In genomic region chr5:23139338-23140171, GRCh38 we compare ENCODE assay signal across 8 cellular contexts.
DNase-seq lines count a peak whose midpoint lies in the region; ATAC-seq, FAIRE-seq and TF ChIP-seq lines count a peak whose summit lies in the region.

No MANE protein-coding gene starts in this region.

- H3K36me3 ChIP-seq in SU-DHL-6 (ENCODE audit: low read length) (no peaks in the 10 kb centered on the region), HepG2 (replicated peaks in 1 of 2; ENCODE audit: control insufficient read depth in 1 of 2, insufficient read depth in 2 of 2, low read length in 2 of 2) (no peaks in the 10 kb centered on the region)

- peak; percentile 3 for DNase-seq in HepG2 (ENCODE audit: low spot score)
- DNase-seq in activated CD4-positive, alpha-beta memory T cell treated with anti-CD3 and anti-CD28 coated beads for 36 hours: no peak
- DNase-seq in NCI-H128 (lab: John Stamatoyannopoulos, UW; ENCODE audit: unreplicated experiment): no peak

- H3K79me2 ChIP-seq in SU-DHL-6 (ENCODE audit: insufficient read depth, low read length) (no peaks in the 10 kb centered on the region), HepG2 (ENCODE audit: insufficient read depth, low read length) (no peaks in the 10 kb centered on the region)

- H3K36me3 Mint-ChIP-seq in activated CD4-positive, alpha-beta memory T cell treated with anti-CD3 and anti-CD28 coated beads for 36 hours: no peaks in the 10 kb centered on the region

- TF ChIP-seq CTCF in SU-DHL-6 (IDR thresholded peaks at IDR 0.05; ENCODE audit: insufficient read depth, low read length, poor library complexity, severe bottlenecking) (peak; percentile 54), HepG2 (CRISPR knock-in tag; IDR thresholded peaks at IDR 0.05) (peak; percentile 46)

- FAIRE-seq in HepG2 (lab: Jason Lieb, UNC): no peak

- CTCF ChIA-PET in HepG2 (lab: Yijun Ruan, JAX; ENCODE audit: low intra/inter-chr PET ratio, low total read pairs): no interaction called here
- CTCF ChIA-PET in activated CD4-positive, alpha-beta memory T cell treated with anti-CD3 and anti-CD28 coated beads for 36 hours (lab: Charles Lee): no interaction called here

- in situ Hi-C loops in HepG2 (cut with HindIII; ENCODE audit: extremely low pct_ligation_motif_present, low pct_unique_long_range_greater_than_20kb): no loop called here

- H3K27ac Mint-ChIP-seq in activated CD4-positive, alpha-beta memory T cell treated with anti-CD3 and anti-CD28 coated beads for 36 hours: no peak overlapping the region

- H3K4me1 Mint-ChIP-seq in activated CD4-positive, alpha-beta memory T cell treated with anti-CD3 and anti-CD28 coated beads for 36 hours (ENCODE audit: low read depth): no peaks in the 10 kb centered on the region

- no peaks in the 10 kb centered on the region for H3F3A ChIP-seq in SU-DHL-6 (ENCODE audit: insufficient read depth)

- POLR2A ChIA-PET in HepG2 (lab: Yijun Ruan, JAX): no interaction called here
- POLR2A ChIA-PET in activated CD4-positive, alpha-beta memory T cell treated with anti-CD3 and anti-CD28 coated beads for 36 hours (lab: Charles Lee): no interaction called here

- intact Hi-C loops in HepG2 (cut with micrococcal nuclease; ENCODE audit: unreplicated experiment): loop anchor here (5.0 to 10.0 kb wide), 3 partner anchors 252 to 1327 kb away; no protein-coding TSS in a partner anchor
- intact Hi-C loops in activated CD4-positive, alpha-beta memory T cell treated with anti-CD3 and anti-CD28 coated beads for 36 hours (cut with micrococcal nuclease): no loop called here

- no peak overlapping the region for H3K27ac ChIP-seq in SU-DHL-6 (ENCODE audit: low read depth, low read length)
- H3K27ac ChIP-seq in HepG2 (ENCODE audit: extremely low read length, insufficient read depth, low read length): no peak overlapping the region

- TF ChIP-seq EP300 in Ishikawa (IDR thresholded peaks at IDR 0.05; ENCODE audit: borderline replicate concordance) (no peak), HepG2 (IDR thresholded peaks at IDR 0.05; ENCODE audit: low read depth in 2 of 2, low read length in 2 of 2) (no peak), HepG2 (CRISPR knock-in tag; IDR thresholded peaks at IDR 0.05; ENCODE audit: borderline replicate concordance) (no peak)

- H3K27me3 ChIP-seq in SU-DHL-6 (ENCODE audit: low read length) (no peaks in the 10 kb centered on the region), HepG2 (ENCODE audit: control insufficient read depth in 1 of 2, insufficient read depth in 2 of 2, low read length in 2 of 2) (no peaks in the 10 kb centered on the region)

- no peaks in the 10 kb centered on the region for H3K9me3 ChIP-seq in SU-DHL-6 (ENCODE audit: insufficient read depth, low read length)
- H3K9me3 ChIP-seq in HepG2 (ENCODE audit: low read length): no peaks in the 10 kb centered on the region; the same call in 1 of the 2 replicates

- BruUV-seq in HepG2 (replicated peaks; lab: Mats Ljungman, UMichigan): no TSS peak

- WGBS in HepG2 (ENCODE audit: low lambda C conversion rate): 3% methylated on average over 4 of the region's 4 CpGs

- H3K4me3 ChIP-seq in SU-DHL-6 (ENCODE audit: insufficient read depth, low read length, poor library complexity, severe bottlenecking) (no peak overlapping the region), HepG2 (replicated peaks in 1 of 3; ENCODE audit: insufficient read depth in 1 of 3, low read depth in 2 of 3, low read length in 3 of 3) (no peak overlapping the region)

- no peak overlapping the region for H3K4me3 Mint-ChIP-seq in activated CD4-positive, alpha-beta memory T cell treated with anti-CD3 and anti-CD28 coated beads for 36 hours

- H4K20me1 ChIP-seq in SU-DHL-6 (ENCODE audit: low read depth, low read length) (no peaks in the 10 kb centered on the region), HepG2 (ENCODE audit: insufficient read depth, low read length) (no peaks in the 10 kb centered on the region)

- no peaks in the 10 kb centered on the region for H3K4me1 ChIP-seq in HepG2 (ENCODE audit: insufficient read depth, low read length)

- H3K9ac ChIP-seq in SU-DHL-6 (ENCODE audit: low read length) (no peak overlapping the region), HepG2 (ENCODE audit: insufficient read depth, low read depth, low read length) (no peak overlapping the region)

- peak overlapping the region; percentile 68 for H2AFZ ChIP-seq in SU-DHL-6 (ENCODE audit: low read depth, low read length, severe bottlenecking)
- no peak overlapping the region for H2AFZ ChIP-seq in HepG2 (ENCODE audit: low read length)

- no peaks in the 10 kb centered on the region for H3K9me2 ChIP-seq in SU-DHL-6 (replicated peaks; ENCODE audit: insufficient read depth, low read length)

- TF ChIP-seq POLR2A in HepG2 (IDR thresholded peaks at IDR 0.05; ENCODE audit: insufficient read depth in 1 of 2, low read depth in 2 of 2, low read length in 2 of 2): no peak

- ATAC-seq in GM19351 (IDR thresholded peaks at IDR 0.05; ENCODE audit: unreplicated experiment) (peak; percentile 67), HepG2 (no peak), GM19397 (IDR thresholded peaks at IDR 0.05; ENCODE audit: unreplicated experiment) (no peak), GM21737 (IDR thresholded peaks at IDR 0.05; ENCODE audit: unreplicated experiment) (no peak)

- H3K27me3 Mint-ChIP-seq in activated CD4-positive, alpha-beta memory T cell treated with anti-CD3 and anti-CD28 coated beads for 36 hours: no peaks in the 10 kb centered on the region

- peaks cover 11% of the 10 kb centered on the region for H3K9me3 Mint-ChIP-seq in activated CD4-positive, alpha-beta memory T cell treated with anti-CD3 and anti-CD28 coated beads for 36 hours

- H3K4me2 ChIP-seq in SU-DHL-6 (ENCODE audit: low read depth, low read length, poor library complexity, severe bottlenecking) (no peak overlapping the region), HepG2 (ENCODE audit: low read depth, low read length) (no peak overlapping the region)

- TF ChIP-seq RAD21 in Ishikawa (IDR thresholded peaks at IDR 0.05; ENCODE audit: low read depth) (peak; percentile 54), HepG2 (CRISPR knock-in tag; IDR thresholded peaks at IDR 0.05) (no peak)

TF ChIP-seq in Ishikawa, 13 proteins besides CTCF, POLR2A, EP300 and RAD21:
- TF ChIP-seq MAX (IDR thresholded peaks at IDR 0.05): no peak
- no peak for TF ChIP-seq TCF12 (IDR thresholded peaks at IDR 0.05; ENCODE audit: low read depth)

TF ChIP-seq in HepG2, 621 proteins besides CTCF, POLR2A, EP300 and RAD21:
- TF ChIP-seq STAG1 (CRISPR knock-in tag; IDR thresholded peaks at IDR 0.05): peak; percentile 38
- TF ChIP-seq NAIF1 (CRISPR knock-in tag; IDR thresholded peaks at IDR 0.05; ENCODE audit: borderline replicate concordance): no peak
TF ChIP-seq in HepG2: peak in this region for 1.
